10 cellular contexts compared by ENCODE assay signal in genomic region chrX:68842781-68843581, GRCh38. TPM values are rescaled to one million over a fixed set of nuclear protein-coding genes. Genes with fewer than 3 reads are reported as not detected.
DNase-seq lines count a peak whose midpoint lies in the region; ATAC-seq and TF ChIP-seq lines count a peak whose summit lies in the region.
"Had no signal": no experiment of that assay in that cellular context is flagged by ENCODE, and none has a peak within 500 bp of the region (broad histone marks: within the 10 kb centered on the region; RNA-seq: fewer than 3 reads in every experiment).

No MANE protein-coding gene starts in this region.

- H3F3A ChIP-seq in neural progenitor cell (ENCODE audit: low read depth): peaks cover 7% of the 10 kb centered on the region

- WGBS in suprapubic skin: 72% methylated on average over 11 of the region's 12 CpGs

- TF ChIP-seq CTCF in astrocyte of the spinal cord (IDR thresholded peaks at IDR 0.05; ENCODE audit: low read depth, low read length) (peak; percentile 12), suprapubic skin (IDR thresholded peaks at IDR 0.05) (no peak), neural progenitor cell (IDR thresholded peaks at IDR 0.05) (no peak)

- no peak for TF ChIP-seq EP300 in suprapubic skin (IDR thresholded peaks at IDR 0.05)

- H2AFZ ChIP-seq in neural progenitor cell (replicated peaks): no peak overlapping the region

- H3K27ac Mint-ChIP-seq in neural progenitor cell: no peak overlapping the region
- no peak overlapping the region for H3K27ac Mint-ChIP-seq in activated CD4-positive, alpha-beta T cell treated with anti-CD3 and anti-CD28 coated beads, Interleukin-2, amount 10 ng/mL, durations not matched to agents 7 days and 5 days

- no peaks in the 10 kb centered on the region for H3K27me3 ChIP-seq in suprapubic skin
- no peaks in the 10 kb centered on the region for H3K27me3 ChIP-seq in neural progenitor cell

- H3K4me3 ChIP-seq in astrocyte of the spinal cord (ENCODE audit: low read depth, low read length) (no peak overlapping the region), suprapubic skin (no peak overlapping the region), neural progenitor cell (no peak overlapping the region)
- H3K4me3 ChIP-seq: A549 had no signal

- H3K9me3 Mint-ChIP-seq in neural progenitor cell: peaks cover 6% of the 10 kb centered on the region
- H3K9me3 Mint-ChIP-seq in activated CD4-positive, alpha-beta T cell treated with anti-CD3 and anti-CD28 coated beads, Interleukin-2, amount 10 ng/mL, durations not matched to agents 7 days and 5 days: no peaks in the 10 kb centered on the region

- H3K27ac ChIP-seq in suprapubic skin: peak overlapping the region; percentile 6
- H3K27ac ChIP-seq in neural progenitor cell: no peak overlapping the region
- H3K27ac ChIP-seq: A549, WERI-Rb-1 had no signal

- H3K79me2 ChIP-seq in neural progenitor cell (ENCODE audit: low read depth): no peaks in the 10 kb centered on the region

- ATAC-seq in HG02763 (IDR thresholded peaks at IDR 0.05; ENCODE audit: unreplicated experiment): no peak
- ATAC-seq: A549 had no signal

- no peak for TF ChIP-seq POLR2A in suprapubic skin (IDR thresholded peaks at IDR 0.05)

- peaks cover 36% of the 10 kb centered on the region for H4K20me1 ChIP-seq in neural progenitor cell (ENCODE audit: low read depth)

- H3K4me1 ChIP-seq in suprapubic skin: peaks cover 24% of the 10 kb centered on the region
- peaks cover 4% of the 10 kb centered on the region for H3K4me1 ChIP-seq in neural progenitor cell

- H3K4me2 ChIP-seq in neural progenitor cell: no peak overlapping the region
- H3K4me2 ChIP-seq: A549 had no signal

- peaks cover 17% of the 10 kb centered on the region for H3K36me3 ChIP-seq in suprapubic skin
- no peaks in the 10 kb centered on the region for H3K36me3 ChIP-seq in neural progenitor cell
- H3K36me3 ChIP-seq: WERI-Rb-1 had no signal

- CTCF ChIA-PET in activated CD4-positive, alpha-beta T cell treated with anti-CD3 and anti-CD28 coated beads, Interleukin-2, amount 10 ng/mL, durations not matched to agents 7 days and 5 days (lab: Charles Lee): interaction anchor here (1.1 to 1.2 kb wide), 2 partner anchors 8 to 14 kb away, joined by 3 to 4 read pairs; partner anchors contain the start of gene EFNB1

- POLR2A ChIA-PET in activated CD4-positive, alpha-beta T cell treated with anti-CD3 and anti-CD28 coated beads, Interleukin-2, amount 10 ng/mL, durations not matched to agents 7 days and 5 days (lab: Charles Lee): no interaction called here

- in situ Hi-C loops in astrocyte of the spinal cord (cut with HindIII; ENCODE audit: low sequenced_read_pairs): no loop called here

- peaks cover 2% of the 10 kb centered on the region for H3K27me3 Mint-ChIP-seq in neural progenitor cell (ENCODE audit: insufficient read depth, low read depth)
- H3K27me3 Mint-ChIP-seq in activated CD4-positive, alpha-beta T cell treated with anti-CD3 and anti-CD28 coated beads, Interleukin-2, amount 10 ng/mL, durations not matched to agents 7 days and 5 days: no peaks in the 10 kb centered on the region

- H3K4me1 Mint-ChIP-seq in neural progenitor cell: peaks cover 33% of the 10 kb centered on the region
- no peaks in the 10 kb centered on the region for H3K4me1 Mint-ChIP-seq in activated CD4-positive, alpha-beta T cell treated with anti-CD3 and anti-CD28 coated beads, Interleukin-2, amount 10 ng/mL, durations not matched to agents 7 days and 5 days

- DNase-seq in NCI-H2171 treated with DMSO at 0.1 percent for 48 hours (lab: John Stamatoyannopoulos, UW): peak; percentile 6
- DNase-seq in NCI-H2171 (lab: John Stamatoyannopoulos, UW): no peak
- DNase-seq in astrocyte of the spinal cord (ENCODE audit: low read depth, low spot score): peak; percentile 77
- DNase-seq in kidney tubule cell (ENCODE audit: low spot score): peak; percentile 56
- DNase-seq in suprapubic skin (ENCODE audit: low spot score in 2 of 2): no peak
- DNase-seq in neural progenitor cell (ENCODE audit: low spot score): no peak
- DNase-seq in activated CD4-positive, alpha-beta T cell treated with anti-CD3 and anti-CD28 coated beads, Interleukin-2, amount 10 ng/mL, durations not matched to agents 7 days and 5 days: no peak
- DNase-seq: WERI-Rb-1 had no signal

- H3K4me3 Mint-ChIP-seq in neural progenitor cell: no peak overlapping the region
- H3K4me3 Mint-ChIP-seq in activated CD4-positive, alpha-beta T cell treated with anti-CD3 and anti-CD28 coated beads, Interleukin-2, amount 10 ng/mL, durations not matched to agents 7 days and 5 days: no peak overlapping the region

- peaks cover 13% of the 10 kb centered on the region for H3K36me3 Mint-ChIP-seq in neural progenitor cell
- H3K36me3 Mint-ChIP-seq in activated CD4-positive, alpha-beta T cell treated with anti-CD3 and anti-CD28 coated beads, Interleukin-2, amount 10 ng/mL, durations not matched to agents 7 days and 5 days (ENCODE audit: low read depth): no peaks in the 10 kb centered on the region

- no peak overlapping the region for H3K9ac ChIP-seq in neural progenitor cell

- H3K9me3 ChIP-seq in suprapubic skin (no peaks in the 10 kb centered on the region), neural progenitor cell (ENCODE audit: low read depth) (no peaks in the 10 kb centered on the region)
- H3K9me3 ChIP-seq: A549 had no signal

RNA-seq across cellular contexts. Expression of gene EFNB1, which starts 14.2 kb away (rescaled TPM):
- total RNA-seq in suprapubic skin: 100 to 1,000 TPM in 1 of 4 donors, 10 to 100 TPM in 3; 78.4 to 103 (median 89.8) TPM
- 25.4 and 57.1 TPM in 2 replicates for total RNA-seq in neural progenitor cell (ENCODE audit: low replicate concordance)
- 1 to 10 TPM; 3.8 to 4.6 TPM for total RNA-seq in activated CD4-positive, alpha-beta T cell treated with anti-CD3 and anti-CD28 coated beads, Interleukin-2, amount 10 ng/mL, durations not matched to agents 7 days and 5 days

Comparison
In these comparisons a context has a peak if more than half of its experiments do, and no peak if none do; other contexts are left out.
1. DNase-seq: peak in NCI-H2171 treated with DMSO at 0.1 percent for 48 hours (single experiment), astrocyte of the spinal cord (single experiment) and kidney tubule cell (single experiment); none in NCI-H2171 (single experiment), suprapubic skin (0 of 2), neural progenitor cell (single experiment) and activated CD4-positive, alpha-beta T cell treated with anti-CD3 and anti-CD28 coated beads, Interleukin-2, amount 10 ng/mL, durations not matched to agents 7 days and 5 days (single experiment).